Comparison of ENCODE assay signal across 20 cellular contexts in genomic region chr6:351867-352289, GRCh38. TPM values are rescaled to one million over a fixed set of nuclear protein-coding genes. Genes with fewer than 3 reads are reported as not detected.
DNase-seq lines count a peak whose midpoint lies in the region; ATAC-seq and TF ChIP-seq lines count a peak whose summit lies in the region.
"Had no signal": no experiment of that assay in that cellular context is flagged by ENCODE, and none has a peak within 500 bp of the region (broad histone marks: within the 10 kb centered on the region; RNA-seq: fewer than 3 reads in every experiment).

No MANE protein-coding gene starts in this region.

- H3K4me1 Mint-ChIP-seq in WTC11 = peaks cover 8% of the 10 kb centered on the region
- H3K4me1 Mint-ChIP-seq: CD4-positive, alpha-beta memory T cell had no signal

- POLR2A ChIA-PET in WTC11 (lab: Charles Lee) = interaction anchor here (0.6 kb wide), 1 partner anchor 59 kb away, joined by 3 read pairs; no protein-coding TSS in a partner anchor

- H3K4me1 ChIP-seq in right cardiac atrium (ENCODE audit: control insufficient read depth, insufficient read depth, low read length) (no peaks in the 10 kb centered on the region), right lobe of liver (peaks cover 0 to 18% (median 3%) of the 10 kb centered on the region in 4 donors)

- CTCF ChIA-PET in WTC11 (lab: Charles Lee) = interaction anchor here (0.7 to 2.0 kb wide), 20 partner anchors 9 to 163 kb away, joined by 3 to 15 read pairs (median 4); no protein-coding TSS in a partner anchor

- DNase-seq in Right ventricle myocardium superior = peak; percentile 45
- no peak for DNase-seq in right cardiac atrium
- no peak for DNase-seq in WTC11 (ENCODE audit: low spot score)
- peak in 2 of 3 donors; percentile 20 to 53 for DNase-seq in right lobe of liver
- DNase-seq in anterior cingulate cortex (lab: John Stamatoyannopoulos, UW) = no peak
- no peak for DNase-seq in T1000 (lab: John Stamatoyannopoulos, UW)
- DNase-seq in activated T-cell treated with anti-CD3 and anti-CD28 coated beads, Interleukin-2, amount 50 U/mL, for 1 hour = no peak
- DNase-seq: Calu3; CD4-positive, alpha-beta memory T cell; KG1; NCI-H1092 treated with DMSO at 0.1 percent for 48 hours; NCI-H2107; NCI-H2227 treated with DMSO at 0.1 percent for 48 hours; NCI-H524 treated with DMSO at 0.1 percent for 48 hours; Peyer's patch; SHP77 treated with DMSO at 0.1 percent for 48 hours had no signal

- H3K27me3 ChIP-seq in right cardiac atrium (ENCODE audit: control insufficient read depth, insufficient read depth) (no peaks in the 10 kb centered on the region), right lobe of liver (no peaks in the 10 kb centered on the region)
- H3K27me3 ChIP-seq: Peyer's patch had no signal

- no peaks in the 10 kb centered on the region for H3K9me3 ChIP-seq in right cardiac atrium (ENCODE audit: control insufficient read depth, low read length)
- no peaks in the 10 kb centered on the region for H3K9me3 ChIP-seq in right lobe of liver
- H3K9me3 ChIP-seq: Peyer's patch had no signal

- no peak for TF ChIP-seq POLR2A in right lobe of liver (IDR thresholded peaks at IDR 0.05)

- TF ChIP-seq CTCF in WTC11 (IDR thresholded peaks at IDR 0.05) (no peak), right lobe of liver (IDR thresholded peaks at IDR 0.05) (no peak)

- ATAC-seq in Right ventricle myocardium superior (ENCODE audit: poor library complexity) (no peak), right cardiac atrium (no peak), WTC11 (peak; percentile 49; the same call in 1 of the 2 replicates), right lobe of liver (no peak), GM21390 (IDR thresholded peaks at IDR 0.05; ENCODE audit: unreplicated experiment) (no peak)
- ATAC-seq: HCT116 had no signal

- peaks cover 87% of the 10 kb centered on the region for H3K36me3 Mint-ChIP-seq in WTC11

- WGBS in right cardiac atrium = 71% methylated on average over 4 of the region's 4 CpGs
- 67% methylated on average over 1 of the region's 4 CpGs for whole genome bisulfite sequencing in right lobe of liver (ENCODE audit: insufficient coverage, low coverage, low lambda C conversion rate, missing lambda C conversion rate)

- H3K4me3 Mint-ChIP-seq in WTC11 = no peak overlapping the region
- H3K4me3 Mint-ChIP-seq: CD4-positive, alpha-beta memory T cell had no signal

- H3K27ac Mint-ChIP-seq in WTC11 = no peak overlapping the region
- H3K27ac Mint-ChIP-seq: CD4-positive, alpha-beta memory T cell had no signal

- H3K9me3 Mint-ChIP-seq in WTC11 = peaks cover 58% of the 10 kb centered on the region

- H3K36me3 ChIP-seq in right lobe of liver = peaks cover 0 to 18% (median 0%) of the 10 kb centered on the region in 4 donors

- no peak overlapping the region for H3K27ac ChIP-seq in right cardiac atrium (ENCODE audit: low read length)
- no peak overlapping the region for H3K27ac ChIP-seq in right lobe of liver
- H3K27ac ChIP-seq: Peyer's patch had no signal

- intact Hi-C loops in Right ventricle myocardium superior (cut with DNase I) = no loop called here
- intact Hi-C loops in right cardiac atrium (cut with DNase I) = no loop called here
- intact Hi-C loops in right lobe of liver (cut with DNase I) = no loop called here

- H3K27me3 Mint-ChIP-seq in WTC11 (ENCODE audit: low read depth) = peaks cover 2% of the 10 kb centered on the region
- H3K27me3 Mint-ChIP-seq: CD4-positive, alpha-beta memory T cell had no signal

- H3K4me3 ChIP-seq in right cardiac atrium (ENCODE audit: low read length) (no peak overlapping the region), right lobe of liver (no peak overlapping the region)
- H3K4me3 ChIP-seq: Peyer's patch had no signal

TF ChIP-seq in WTC11, 78 proteins besides CTCF, POLR2A, EP300 and RAD21 (continues in another document):
- TF ChIP-seq ZSCAN18 (CRISPR knock-in tag; IDR thresholded peaks at IDR 0.05) (no peak), ESRRA (CRISPR knock-in tag; IDR thresholded peaks at IDR 0.05; ENCODE audit: borderline replicate concordance) (no peak), ERG (CRISPR knock-in tag; IDR thresholded peaks at IDR 0.05) (no peak), ZMAT4 (CRISPR knock-in tag; IDR thresholded peaks at IDR 0.05) (no peak), RORB (CRISPR knock-in tag; IDR thresholded peaks at IDR 0.05) (no peak), SMAD3 (CRISPR knock-in tag; IDR thresholded peaks at IDR 0.05; ENCODE audit: borderline replicate concordance) (no peak), CDX4 (CRISPR knock-in tag; IDR thresholded peaks at IDR 0.05; ENCODE audit: borderline replicate concordance) (no peak), RELA (CRISPR knock-in tag; IDR thresholded peaks at IDR 0.05; ENCODE audit: borderline replicate concordance) (no peak), HMGXB4 (CRISPR knock-in tag; IDR thresholded peaks at IDR 0.05) (no peak), E2F5 (CRISPR knock-in tag; IDR thresholded peaks at IDR 0.05) (no peak)

RNA-seq across cellular contexts. Expression of gene IRF4, which starts 39.7 kb away (rescaled TPM):
- total RNA-seq in Right ventricle myocardium superior = 0.54 TPM
- total RNA-seq in right cardiac atrium = 1 to 10 TPM in 1 of 4 donors, under 1 TPM in 3; 0.46 to 1.4 (median 0.67) TPM
- 0.41 TPM for polyA plus RNA-seq in right cardiac atrium
- total RNA-seq in WTC11 (2021) = 1.6 to 2.2 TPM (median 2.2 TPM) in 3 replicates
- total RNA-seq in right lobe of liver = 1 to 10 TPM in 4 of 6 experiments, under 1 TPM in 2; 0.24 to 5.0 (median 1.6) TPM
- total RNA-seq: A172, Calu3 had no signal
- polyA plus RNA-seq: BJ had no signal

RNA-seq across cellular contexts. Expression of gene DUSP22, which starts 59.6 kb away (rescaled TPM):
- total RNA-seq in Right ventricle myocardium superior (50.5 TPM), right cardiac atrium (10 to 100 TPM; 61.0 to 74.8 (median 66.8) TPM), WTC11 (2021) (37.2 to 41.4 TPM (median 38.5 TPM) in 3 replicates), right lobe of liver (10 to 100 TPM; 20.6 to 24.8 (median 21.3) TPM)
- polyA plus RNA-seq in right cardiac atrium = 51.0 TPM

Comparison
In these comparisons a context has a peak if more than half of its experiments do, and no peak if none do; other contexts are left out.
1. DNase-seq: peak in Right ventricle myocardium superior (single experiment) and right lobe of liver (2 of 3); none in right cardiac atrium (0 of 3), WTC11 (single experiment), anterior cingulate cortex (0 of 58), T1000 (single experiment) and activated T-cell treated with anti-CD3 and anti-CD28 coated beads, Interleukin-2, amount 50 U/mL, for 1 hour (single experiment).